34 cellular contexts compared by ENCODE assay signal in the genomic region with DNA sequence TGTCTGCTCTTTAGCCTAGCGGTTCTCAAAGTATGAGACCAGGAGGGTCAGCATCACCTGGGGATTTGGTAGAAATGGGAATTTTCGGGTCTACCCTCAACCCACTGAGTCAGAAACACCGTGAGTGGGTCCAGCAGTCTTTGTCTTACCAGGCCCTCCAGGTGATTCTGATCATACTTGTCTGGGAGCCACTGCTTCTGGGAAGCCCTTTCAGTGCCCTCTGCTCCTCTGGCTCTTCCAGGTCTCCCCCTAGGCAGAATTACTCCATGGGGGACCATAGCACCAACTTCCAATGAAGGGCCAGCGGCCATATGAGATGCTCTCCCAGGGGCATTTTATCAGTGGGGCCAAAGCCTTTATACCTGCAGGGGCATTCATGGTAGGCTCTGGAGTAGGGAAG.
"Had no signal": no experiment of that assay in that cellular context is flagged by ENCODE, and none has a peak within 500 bp of the region (broad histone marks: within the 10 kb centered on the region; RNA-seq: fewer than 3 reads in every experiment).

No MANE protein-coding gene starts in this region.

- H3K36me3 ChIP-seq: MG63 had no signal

- H3K27ac ChIP-seq: KMS-11 had no signal

- H3K4me3 ChIP-seq: MG63 had no signal

- H3K9ac ChIP-seq: KMS-11 had no signal

- H3K4me2 ChIP-seq: KMS-11 had no signal

- H3K9me3 ChIP-seq: MG63 had no signal

- DNase-seq: Karpas-422, Kasumi-1, KG1, MG63, MM.1S, MV-4-11, NCI-H1048, NCI-H1092, NCI-H1092 treated with DMSO at 0.1 percent for 48 hours, NCI-H1105, NCI-H1105 treated with DMSO at 0.1 percent for 48 hours, NCI-H1417, NCI-H1417 treated with DMSO at 0.1 percent for 48 hours, NCI-H1436, NCI-H1436 treated with DMSO at 0.1 percent for 48 hours, NCI-H146, NCI-H1694, NCI-H1694 treated with DMSO at 0.1 percent for 48 hours, NCI-H187, NCI-H187 treated with DMSO at 0.1 percent for 48 hours, NCI-H1930, NCI-H2029, NCI-H2029 treated with DMSO at 0.1 percent for 48 hours, NCI-H2081, NCI-H2081 treated with DMSO at 0.1 percent for 48 hours, NCI-H2107, NCI-H2171, NCI-H2171 treated with DMSO at 0.1 percent for 48 hours, NCI-H2227 treated with DMSO at 0.1 percent for 48 hours, NCI-H226, NCI-H345, NCI-H446, NCI-H446 treated with DMSO at 0.1 percent for 48 hours had no signal
